In genomic region chr6:33017694-33018353, GRCh38 we compare ENCODE assay signal across 13 cellular contexts. TPM values are rescaled to one million over a fixed set of nuclear protein-coding genes. Genes with fewer than 3 reads are reported as not detected.
A peak's percentile ranks its signal among the peaks of the same experiment; 100 is the strongest.
DNase-seq lines count a peak whose midpoint lies in the region; ATAC-seq and TF ChIP-seq lines count a peak whose summit lies in the region.
"Had no signal": no experiment of that assay in that cellular context is flagged by ENCODE, and none has a peak within 500 bp of the region (broad histone marks: within the 10 kb centered on the region; RNA-seq: fewer than 3 reads in every experiment).

No MANE protein-coding gene starts in this region.

- H3K4me1 ChIP-seq in adrenal gland (replicated peaks in 1 of 2) = peaks cover 12 to 15% of the 10 kb centered on the region in 2 donors
- H3K4me1 ChIP-seq in muscle layer of duodenum (ENCODE audit: control insufficient read depth in 1 of 2, insufficient read depth in 2 of 2, low read length in 2 of 2) = peaks cover 3 to 16% of the 10 kb centered on the region in 2 donors
- peaks cover 17% of the 10 kb centered on the region for H3K4me1 ChIP-seq in vagina
- H3K4me1 ChIP-seq: prostate gland had no signal

- H3K9me3 ChIP-seq in adrenal gland (replicated peaks in 1 of 3) (no peaks in the 10 kb centered on the region), muscle layer of duodenum (ENCODE audit: control insufficient read depth in 1 of 2, low read length in 2 of 2) (no peaks in the 10 kb centered on the region), vagina (no peaks in the 10 kb centered on the region)
- H3K9me3 ChIP-seq: prostate gland had no signal

- TF ChIP-seq POLR2A in adrenal gland (IDR thresholded peaks at IDR 0.05) (no peak), vagina (IDR thresholded peaks at IDR 0.05) (no peak)

- H3K4me3 ChIP-seq in adrenal gland (no peak overlapping the region), muscle layer of duodenum (ENCODE audit: low read depth in 1 of 2, low read length in 2 of 2) (no peak overlapping the region), vagina (no peak overlapping the region)
- H3K4me3 ChIP-seq: prostate gland had no signal

- H3K27ac ChIP-seq in adrenal gland (peak overlapping the region in 4 of 5 donors; percentile 58 to 78 (median 71)), muscle layer of duodenum (ENCODE audit: low read length) (peak overlapping the region; percentile 78), vagina (peak overlapping the region; percentile 86)

- no peaks in the 10 kb centered on the region for H3K36me3 ChIP-seq in adrenal gland (replicated peaks in 1 of 2)
- H3K36me3 ChIP-seq in muscle layer of duodenum (ENCODE audit: control insufficient read depth in 1 of 2, insufficient read depth in 2 of 2, low read length in 2 of 2) = no peaks in the 10 kb centered on the region
- H3K36me3 ChIP-seq in vagina = no peaks in the 10 kb centered on the region
- H3K36me3 ChIP-seq: prostate gland had no signal

- no peak for ATAC-seq in natural killer cell treated with Interleukin-12 subunit alpha and Interleukin-12 subunit beta and Interleukin-15 and Interleukin-18, amount 100 ng/mL, for 72 hours
- no peak for ATAC-seq in natural killer cell
- ATAC-seq: left lobe of liver had no signal

- intact Hi-C loops in natural killer cell (cut with micrococcal nuclease) = loop anchor here (5.0 kb wide), 1 partner anchor 129 kb away; no protein-coding TSS in a partner anchor
- intact Hi-C loops in adrenal gland (cut with DNase I) = loop anchor here (5.0 to 10.0 kb wide), 3 partner anchors 64 to 227 kb away; no protein-coding TSS in a partner anchor
- intact Hi-C loops in vagina (cut with DNase I) = loop anchor here (5.0 kb wide), 1 partner anchor 229 kb away; no protein-coding TSS in a partner anchor

- peak overlapping the region; percentile 87 for H3K4me3 Mint-ChIP-seq in natural killer cell treated with Interleukin-12 subunit alpha and Interleukin-12 subunit beta and Interleukin-15 and Interleukin-18, amount 100 ng/mL, for 72 hours
- H3K4me3 Mint-ChIP-seq in natural killer cell = no peak overlapping the region
- H3K4me3 Mint-ChIP-seq in osteocyte (ENCODE audit: unreplicated experiment) = no peak overlapping the region
- H3K4me3 Mint-ChIP-seq: HFFc6 had no signal

- no peaks in the 10 kb centered on the region for H3K36me3 Mint-ChIP-seq in natural killer cell treated with Interleukin-12 subunit alpha and Interleukin-12 subunit beta and Interleukin-15 and Interleukin-18, amount 100 ng/mL, for 72 hours
- H3K36me3 Mint-ChIP-seq in natural killer cell (no peaks in the 10 kb centered on the region), osteocyte (ENCODE audit: unreplicated experiment) (no peaks in the 10 kb centered on the region)

- no peak for DNase-seq in natural killer cell treated with Interleukin-12 subunit alpha and Interleukin-12 subunit beta and Interleukin-15 and Interleukin-18, amount 100 ng/mL, for 72 hours (ENCODE audit: low spot score)
- DNase-seq in natural killer cell (no peak), adrenal gland (no peak), vagina (ENCODE audit: extremely low spot score in 2 of 2) (no peak), osteocyte (ENCODE audit: extremely low spot score, unreplicated experiment) (no peak), HPDE6-E6E7 (ENCODE audit: extremely low spot score) (no peak), NCI-H345 (lab: John Stamatoyannopoulos, UW) (no peak)
- DNase-seq: HFFc6 had no signal

- peaks cover 0 to 8% of the 10 kb centered on the region in 2 donors for H3K27me3 Mint-ChIP-seq in natural killer cell treated with Interleukin-12 subunit alpha and Interleukin-12 subunit beta and Interleukin-15 and Interleukin-18, amount 100 ng/mL, for 72 hours
- peaks cover 9 to 23% of the 10 kb centered on the region in 2 donors for H3K27me3 Mint-ChIP-seq in natural killer cell (ENCODE audit: low read depth in 2 of 2)
- H3K27me3 Mint-ChIP-seq in osteocyte (ENCODE audit: unreplicated experiment) = peaks cover 71% of the 10 kb centered on the region

- no peaks in the 10 kb centered on the region for H3K9me3 Mint-ChIP-seq in natural killer cell treated with Interleukin-12 subunit alpha and Interleukin-12 subunit beta and Interleukin-15 and Interleukin-18, amount 100 ng/mL, for 72 hours
- H3K9me3 Mint-ChIP-seq in natural killer cell (no peaks in the 10 kb centered on the region), osteocyte (ENCODE audit: unreplicated experiment) (no peaks in the 10 kb centered on the region)
- H3K9me3 Mint-ChIP-seq: HFFc6 had no signal

- peaks cover 10% of the 10 kb centered on the region for H3K27me3 ChIP-seq in adrenal gland
- H3K27me3 ChIP-seq in muscle layer of duodenum (ENCODE audit: low read depth, low read length) = no peaks in the 10 kb centered on the region
- no peaks in the 10 kb centered on the region for H3K27me3 ChIP-seq in vagina

- WGBS in adrenal gland, 4 donors = 45 to 70% (median 55%) methylated on average over 3 of the region's 3 CpGs

- H3K4me1 Mint-ChIP-seq in natural killer cell treated with Interleukin-12 subunit alpha and Interleukin-12 subunit beta and Interleukin-15 and Interleukin-18, amount 100 ng/mL, for 72 hours (ENCODE audit: low read depth in 2 of 2) = peaks cover 25 to 32% of the 10 kb centered on the region in 2 donors
- H3K4me1 Mint-ChIP-seq in natural killer cell (peaks cover 5 to 28% of the 10 kb centered on the region in 2 donors), osteocyte (ENCODE audit: unreplicated experiment) (peaks cover 7% of the 10 kb centered on the region)

- no peak for TF ChIP-seq CTCF in natural killer cell (IDR thresholded peaks at IDR 0.05)
- TF ChIP-seq CTCF in adrenal gland (IDR thresholded peaks at IDR 0.05) = no peak
- TF ChIP-seq CTCF in vagina (IDR thresholded peaks at IDR 0.05) = no peak
- TF ChIP-seq CTCF in osteocyte (IDR thresholded peaks at IDR 0.05) = no peak

- peak overlapping the region; percentile 62 to 83 for H3K27ac Mint-ChIP-seq in natural killer cell treated with Interleukin-12 subunit alpha and Interleukin-12 subunit beta and Interleukin-15 and Interleukin-18, amount 100 ng/mL, for 72 hours
- H3K27ac Mint-ChIP-seq in natural killer cell (no peak overlapping the region), osteocyte (ENCODE audit: unreplicated experiment) (no peak overlapping the region)
- H3K27ac Mint-ChIP-seq: HFFc6 had no signal

RNA-seq across cellular contexts. Expression of gene HLA-DOA, which starts 8.4 kb away (rescaled TPM):
- total RNA-seq in natural killer cell treated with Interleukin-12 subunit alpha and Interleukin-12 subunit beta and Interleukin-15 and Interleukin-18, amount 100 ng/mL, for 72 hours = 10 to 100 TPM in 1 of 2 donors, under 1 TPM in 1; 0.86 to 22.1 TPM
- total RNA-seq in natural killer cell (1 to 10 TPM; 1.2 to 4.3 (median 3.6) TPM), adrenal gland (10 to 100 TPM in 6 of 8 donors, 1 to 10 TPM in 2; 4.4 to 61.9 (median 24.7) TPM), vagina (30.2 TPM), osteocyte (not detected in 2 replicates)
- 1 to 10 TPM; 1.6 to 4.2 (median 1.9) TPM for polyA plus RNA-seq in adrenal gland
- total RNA-seq: glomerular endothelial cell, HFFc6, RPMI7951 had no signal

RNA-seq across cellular contexts. Expression of gene BRD2, which starts 49.4 kb away (rescaled TPM):
- total RNA-seq in natural killer cell treated with Interleukin-12 subunit alpha and Interleukin-12 subunit beta and Interleukin-15 and Interleukin-18, amount 100 ng/mL, for 72 hours = 100 to 1,000 TPM; 347 to 352 TPM
- 100 to 1,000 TPM; 653 to 886 (median 714) TPM for total RNA-seq in natural killer cell
- 100 to 1,000 TPM; 134 to 196 (median 165) TPM for total RNA-seq in adrenal gland
- polyA plus RNA-seq in adrenal gland = 100 to 1,000 TPM; 127 to 288 (median 152) TPM
- total RNA-seq in vagina = 125 TPM
- 166 and 168 TPM in 2 replicates for total RNA-seq in osteocyte

RNA-seq across cellular contexts. Expression of gene HLA-DPA1, which starts 55.6 kb away (rescaled TPM):
- 100 to 1,000 TPM in 1 of 2 donors, 10 to 100 TPM in 1; 33.8 to 145 TPM for total RNA-seq in natural killer cell treated with Interleukin-12 subunit alpha and Interleukin-12 subunit beta and Interleukin-15 and Interleukin-18, amount 100 ng/mL, for 72 hours
- total RNA-seq in natural killer cell (100 to 1,000 TPM in 1 of 3 donors, 10 to 100 TPM in 2; 43.1 to 135 (median 73.5) TPM), adrenal gland (100 to 1,000 TPM in 6 of 8 donors, 10 to 100 TPM in 2; 69.6 to 625 (median 207) TPM), vagina (82.3 TPM), osteocyte (1.8 and 2.0 TPM in 2 replicates)
- polyA plus RNA-seq in adrenal gland = 100 to 1,000 TPM in 1 of 3 donors, 10 to 100 TPM in 2; 29.2 to 219 (median 31.0) TPM

RNA-seq across cellular contexts. Expression of gene HLA-DPB1, which starts 58.0 kb away (rescaled TPM):
- 10 to 100 TPM; 14.7 to 93.6 TPM for total RNA-seq in natural killer cell treated with Interleukin-12 subunit alpha and Interleukin-12 subunit beta and Interleukin-15 and Interleukin-18, amount 100 ng/mL, for 72 hours
- total RNA-seq in natural killer cell (100 to 1,000 TPM in 1 of 3 donors, 10 to 100 TPM in 2; 55.2 to 131 (median 77.1) TPM), adrenal gland (100 to 1,000 TPM in 6 of 8 donors, 10 to 100 TPM in 2; 58.1 to 521 (median 259) TPM), vagina (94.8 TPM), osteocyte (4.7 and 5.5 TPM in 2 replicates)
- 10 to 100 TPM; 39.9 to 56.4 (median 50.8) TPM for polyA plus RNA-seq in adrenal gland

Comparison
In these comparisons a context has a peak if more than half of its experiments do, and no peak if none do; other contexts are left out.
1. H3K27ac Mint-ChIP-seq: peak in natural killer cell treated with Interleukin-12 subunit alpha and Interleukin-12 subunit beta and Interleukin-15 and Interleukin-18, amount 100 ng/mL, for 72 hours (2 of 2); none in natural killer cell (0 of 2) and osteocyte (single experiment).
2. RNA of gene HLA-DPA1, which starts 55.6 kb away (total RNA-seq): 69.6 to 625 TPM in adrenal gland, 33.8 to 145 TPM in natural killer cell treated with Interleukin-12 subunit alpha and Interleukin-12 subunit beta and Interleukin-15 and Interleukin-18, amount 100 ng/mL, for 72 hours, 82.3 TPM in vagina (single experiment) and 43.1 to 135 TPM in natural killer cell; 1.8 to 2.0 TPM in osteocyte; every median in the first group is over 10 times any median in the second.
3. Peak in every context shown above with its lines, with median percentiles within 50 percentile points of each other: H3K27ac ChIP-seq.